In genomic region chr11:108222686-108223448, GRCh38 we compare ENCODE assay signal across 8 cellular contexts. TPM values are rescaled to one million over a fixed set of nuclear protein-coding genes. Genes with fewer than 3 reads are reported as not detected.
DNase-seq lines count a peak whose midpoint lies in the region; ATAC-seq and TF ChIP-seq lines count a peak whose summit lies in the region.

TSS of gene ATM (plus strand) at chr11:108223067. CDS start at chr11:108227625, 4,558 bp downstream.

- TF ChIP-seq CTCF in GM13977 (IDR thresholded peaks at IDR 0.05; ENCODE audit: extremely low read depth, insufficient read depth, missing control alignments): peak; percentile 90
- peak in 1 of 2 donors; percentile 77 for TF ChIP-seq CTCF in right atrium auricular region (IDR thresholded peaks at IDR 0.05)
- TF ChIP-seq CTCF in vagina (IDR thresholded peaks at IDR 0.05): peak; percentile 16 to 40 (median 28)

- H3K27ac ChIP-seq in angular gyrus (ENCODE audit: low read depth, low read length): peak within 1 kb of the TSS; percentile 94
- H3K27ac ChIP-seq in right atrium auricular region: peak within 1 kb of the TSS; percentile 91 to 97
- H3K27ac ChIP-seq in vagina: peak within 1 kb of the TSS; percentile 97

- H3K4me1 ChIP-seq in right atrium auricular region: peaks cover 0 to 42% of the 10 kb centered on the region in 2 donors
- H3K4me1 ChIP-seq in vagina: peaks cover 50% of the 10 kb centered on the region

- H3K36me3 ChIP-seq in right atrium auricular region: no peaks in the 10 kb centered on the region
- no peaks in the 10 kb centered on the region for H3K36me3 ChIP-seq in vagina

- peak in 1 of 2 donors; percentile 63 for TF ChIP-seq POLR2A in vagina (IDR thresholded peaks at IDR 0.05)

- DNase-seq in GM13977 (ENCODE audit: low spot score) (peak; percentile 88), NCI-H146 treated with DMSO at 0.1 percent for 48 hours (lab: John Stamatoyannopoulos, UW; ENCODE audit: unreplicated experiment) (peak; percentile 97), right atrium auricular region (ENCODE audit: low spot score) (peak; percentile 99), pulmonary artery endothelial cell (ENCODE audit: low read depth, low spot score) (peak; percentile 97), vagina (ENCODE audit: extremely low spot score in 2 of 2) (peak; percentile 98 to 100)

- H3K9me3 ChIP-seq in right atrium auricular region (no peaks in the 10 kb centered on the region), vagina (no peaks in the 10 kb centered on the region)

- intact Hi-C loops in T-helper 1 cell treated with Interleukin-12 subunit alpha and Interleukin-12 subunit beta and Interleukin-4 antibody, amounts not matched to agents 30 ng/mL and 1 ng/mL, for 36 hours (cut with micrococcal nuclease): loop anchor here (1.0 to 10.0 kb wide), 15 partner anchors 23 to 766 kb away; partner anchors contain the start of genes ACAT1, ALKBH8, C11orf65 and CWF19L2
- intact Hi-C loops in vagina (cut with DNase I): no loop called here

- in situ Hi-C loops in GM13977 (cut with MboI; ENCODE audit: low pct_unique_long_range_greater_than_20kb, low sequenced_read_pairs, unreplicated experiment): no loop called here

- peak within 1 kb of the TSS; percentile 67 to 79 for H3K4me3 ChIP-seq in right atrium auricular region
- H3K4me3 ChIP-seq in vagina: peak within 1 kb of the TSS; percentile 74

- ATAC-seq in HG02884 (IDR thresholded peaks at IDR 0.05; ENCODE audit: unreplicated experiment): peak; percentile 60

- H3K27me3 ChIP-seq in right atrium auricular region (no peaks in the 10 kb centered on the region), vagina (no peaks in the 10 kb centered on the region)

RNA-seq across cellular contexts. Expression of gene ATM, which starts in this region (rescaled TPM):
- total RNA-seq in T-helper 1 cell treated with Interleukin-12 subunit alpha and Interleukin-12 subunit beta and Interleukin-4 antibody, amounts not matched to agents 30 ng/mL and 1 ng/mL, for 36 hours: 99.0 and 107 TPM in 2 replicates
- total RNA-seq in right atrium auricular region: 10 to 100 TPM; 29.3 to 29.8 TPM
- total RNA-seq in pulmonary artery endothelial cell: 80.2 and 108 TPM in 2 replicates
- 59.9 TPM for total RNA-seq in vagina

Comparison
In these comparisons a context has a peak if more than half of its experiments do, and no peak if none do; other contexts are left out.
1. Peak in every context shown above with its lines: DNase-seq, ATAC-seq, H3K4me3 ChIP-seq and H3K27ac ChIP-seq.